10 cellular contexts compared by ENCODE assay signal in the genomic region with DNA sequence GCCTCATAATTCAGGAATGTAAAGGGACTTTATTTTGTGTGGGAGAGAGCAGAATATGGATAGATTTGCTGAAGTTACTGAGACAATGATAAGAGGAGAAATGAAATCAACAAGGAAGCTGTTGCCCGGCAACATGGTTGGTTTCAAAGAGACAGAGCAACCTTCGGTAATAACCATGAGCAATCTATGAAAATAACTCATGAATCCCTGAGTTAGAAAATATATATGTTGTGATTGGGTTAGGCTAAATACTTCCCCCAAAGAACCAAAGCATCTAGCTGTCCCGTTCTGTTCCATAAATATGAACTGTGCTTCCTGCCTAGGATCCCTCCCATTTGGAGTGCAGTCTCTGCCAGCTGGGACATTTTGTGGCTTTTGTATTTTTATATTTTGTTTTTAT. TPM values are rescaled to one million over a fixed set of nuclear protein-coding genes. Genes with fewer than 3 reads are reported as not detected.
DNase-seq lines count a peak whose midpoint lies in the region; ATAC-seq and TF ChIP-seq lines count a peak whose summit lies in the region.
"Had no signal": no experiment of that assay in that cellular context is flagged by ENCODE, and none has a peak within 500 bp of the region (broad histone marks: within the 10 kb centered on the region; RNA-seq: fewer than 3 reads in every experiment).

No MANE protein-coding gene starts in this region.

- peaks cover 4 to 43% (median 19%) of the 10 kb centered on the region in 6 donors for H3K4me1 ChIP-seq in spleen

- no peaks in the 10 kb centered on the region for H3K36me3 ChIP-seq in KOPT-K1 (ENCODE audit: insufficient read depth, low read length)
- no peaks in the 10 kb centered on the region for H3K36me3 ChIP-seq in brain microvascular endothelial cell (replicated peaks)
- H3K36me3 ChIP-seq in spleen = peaks cover 0 to 5% (median 0%) of the 10 kb centered on the region in 6 donors

- intact Hi-C loops in spleen (cut with DNase I; ENCODE audit: low total_unique reads) = no loop called here

- WGBS in spleen, 5 donors = 17 to 30% (median 21%) methylated on average over 3 of the region's 3 CpGs

- no peaks in the 10 kb centered on the region for H3K27me3 ChIP-seq in brain microvascular endothelial cell (replicated peaks)
- H3K27me3 ChIP-seq in spleen (replicated peaks in 1 of 7) = no peaks in the 10 kb centered on the region

- TF ChIP-seq CTCF in brain microvascular endothelial cell (IDR thresholded peaks at IDR 0.05; ENCODE audit: low read depth, low read length, missing control alignments) (no peak), spleen (IDR thresholded peaks at IDR 0.05 in 8 of 11, conservative IDR thresholded peaks at IDR 0.05 in 3 of 11) (no peak)

- DNase-seq in brain microvascular endothelial cell (peak; percentile 88), inferior parietal cortex (ENCODE audit: extremely low spot score) (peak; percentile 36), spleen (no peak), G401 (ENCODE audit: low spot score) (no peak), activated gamma-delta T cell (lab: John Stamatoyannopoulos, UW) (no peak), mucosa of gallbladder (ENCODE audit: low spot score) (no peak)
- DNase-seq: islet precursor cell, T-helper 2 cell had no signal

- ATAC-seq in GM21737 (IDR thresholded peaks at IDR 0.05; ENCODE audit: unreplicated experiment) = no peak

- no peak for TF ChIP-seq POLR2A in spleen (IDR thresholded peaks at IDR 0.05)

- H3K27ac ChIP-seq in KOPT-K1 (ENCODE audit: low read depth, low read length, poor library complexity, severe bottlenecking) (peak overlapping the region; percentile 89), brain microvascular endothelial cell (peak overlapping the region; percentile 81), spleen (peak overlapping the region in 7 of 8 donors; percentile 5 to 60 (median 47))

- H3K9me3 ChIP-seq in KOPT-K1 (ENCODE audit: insufficient read depth, low read length, poor library complexity, severe bottlenecking) (peaks cover 28% of the 10 kb centered on the region), spleen (peaks cover 0 to 25% (median 19%) of the 10 kb centered on the region in 8 donors)

- in situ Hi-C loops in brain microvascular endothelial cell (cut with HindIII; ENCODE audit: low pct_ligation_motif_present, low sequenced_read_pairs) = no loop called here
- in situ Hi-C loops in G401 (cut with HindIII; ENCODE audit: low sequenced_read_pairs) = no loop called here

- H3K4me3 ChIP-seq in brain microvascular endothelial cell (ENCODE audit: low read depth, low read length) (no peak overlapping the region), spleen (no peak overlapping the region)

RNA-seq across cellular contexts. Expression of a gene that starts 23.1 kb away (rescaled TPM):
- 100 to 1,000 TPM in 5 of 7 donors, 10 to 100 TPM in 2; 71.2 to 194 (median 106) TPM for total RNA-seq in spleen
- 10 to 100 TPM; 54.9 to 64.6 (median 55.0) TPM for polyA plus RNA-seq in spleen
- total RNA-seq in G401 (2014; rRNA removed; shearing (Covaris generic)) = 0.06 TPM in 1 of 2 replicates, not detected in the other
- 62.0 TPM for total RNA-seq in mucosa of gallbladder

RNA-seq across cellular contexts. Expression of a gene that starts 53.4 kb away (rescaled TPM):
- total RNA-seq in spleen (10 to 100 TPM; 31.4 to 39.9 (median 33.6) TPM), mucosa of gallbladder (47.4 TPM)
- 10 to 100 TPM; 41.5 to 47.7 (median 44.2) TPM for polyA plus RNA-seq in spleen
- total RNA-seq in G401 (2014; rRNA removed; shearing (Covaris generic)) = 91.8 and 100 TPM in 2 replicates

Comparison
In these comparisons a context has a peak if more than half of its experiments do, and no peak if none do; other contexts are left out.
1. DNase-seq: peak in brain microvascular endothelial cell (single experiment) and inferior parietal cortex (single experiment); none in spleen (single experiment), G401 (single experiment), activated gamma-delta T cell (single experiment) and mucosa of gallbladder (single experiment).
2. RNA of a gene that starts 23.1 kb away (total RNA-seq): 71.2 to 194 TPM in spleen and 62.0 TPM in mucosa of gallbladder (single experiment); 0.06 TPM in G401; every median in the first group is over 10 times any median in the second.
3. Peak in every context shown above with its lines, with median percentiles within 50 percentile points of each other: H3K27ac ChIP-seq.